Comparison of ENCODE assay signal across 23 cellular contexts in genomic region chr18:32804126-32804888, GRCh38. TPM values are rescaled to one million over a fixed set of nuclear protein-coding genes. Genes with fewer than 3 reads are reported as not detected.
DNase-seq lines count a peak whose midpoint lies in the region; ATAC-seq and TF ChIP-seq lines count a peak whose summit lies in the region.
"Had no signal": no experiment of that assay in that cellular context is flagged by ENCODE, and none has a peak within 500 bp of the region (broad histone marks: within the 10 kb centered on the region; RNA-seq: fewer than 3 reads in every experiment).

No MANE protein-coding gene starts in this region.

- H2BK5ac ChIP-seq in mesendoderm (ENCODE audit: low read length) = no peak overlapping the region

- no peak overlapping the region for H4K5ac ChIP-seq in mesendoderm (ENCODE audit: low read length)

- H3K79me1 ChIP-seq in mesendoderm (ENCODE audit: low read length) = no peaks in the 10 kb centered on the region

- H3K27me3 Mint-ChIP-seq in nephron (ENCODE audit: low read depth) = no peaks in the 10 kb centered on the region
- H3K27me3 Mint-ChIP-seq in activated naive CD8-positive, alpha-beta T cell treated with anti-CD3 and anti-CD28 coated beads, Interleukin-2, amount 50 U/mL, for 24 hours = no peaks in the 10 kb centered on the region
- H3K27me3 Mint-ChIP-seq: CD4-positive, alpha-beta memory T cell had no signal

- peak; percentile 69 for DNase-seq in NCI-H69 (lab: John Stamatoyannopoulos, UW)
- no peak for DNase-seq in activated naive CD8-positive, alpha-beta T cell treated with anti-CD3 and anti-CD28 coated beads, Interleukin-2, amount 50 U/mL, for 24 hours
- no peak for DNase-seq in 8988T
- no peak for DNase-seq in HEK293T (ENCODE audit: extremely low spot score)
- no peak for DNase-seq in mesendoderm
- DNase-seq: activated naive CD4-positive, alpha-beta T cell treated with anti-CD3 and anti-CD28 coated beads, Interleukin-2, amount 50 U/mL, for 16 hours; aorta; CD4-positive, alpha-beta memory T cell; central memory CD4-positive, alpha-beta T cell; dorsolateral prefrontal cortex; foreskin fibroblast; Kasumi-1; kidney; NCI-H1048; NCI-H2081; sigmoid colon had no signal

- H3K36me3 Mint-ChIP-seq in nephron (ENCODE audit: low read depth) = no peaks in the 10 kb centered on the region
- no peaks in the 10 kb centered on the region for H3K36me3 Mint-ChIP-seq in activated naive CD8-positive, alpha-beta T cell treated with anti-CD3 and anti-CD28 coated beads, Interleukin-2, amount 50 U/mL, for 24 hours (ENCODE audit: low read depth)
- H3K36me3 Mint-ChIP-seq: CD4-positive, alpha-beta memory T cell; stimulated activated effector memory CD8-positive, alpha-beta T cell treated with anti-CD3 and anti-CD28 coated beads, Interleukin-12 subunit alpha, Interleukin-12 subunit beta, amount 100 ng/mL, for 72 hours had no signal

- H3K9ac ChIP-seq in BLaER1 treated with 17β-estradiol and CSF1 and Interleukin-3, amounts not matched to agents 10 nM and 100 nM = no peak overlapping the region
- H3K9ac ChIP-seq in mesendoderm (ENCODE audit: low read length) = no peak overlapping the region

- no peaks in the 10 kb centered on the region for H3K79me2 ChIP-seq in mesendoderm (ENCODE audit: control insufficient read depth, insufficient read depth, low read length)

- POLR2A ChIA-PET in HEK293T (lab: Yijun Ruan, JAX) = no interaction called here

- WGBS in mesendoderm (ENCODE audit: extremely low coverage, insufficient coverage, low lambda C conversion rate) = no CpG with 5 or more reads among the region's 6 CpGs

- TF ChIP-seq CTCF in nephron (IDR thresholded peaks at IDR 0.05; ENCODE audit: unreplicated experiment in 3 of 3) = no peak

- peaks cover 2% of the 10 kb centered on the region for H3K9me3 Mint-ChIP-seq in nephron
- peaks cover 2% of the 10 kb centered on the region for H3K9me3 Mint-ChIP-seq in activated naive CD8-positive, alpha-beta T cell treated with anti-CD3 and anti-CD28 coated beads, Interleukin-2, amount 50 U/mL, for 24 hours

- H3K4me2 ChIP-seq in BLaER1 treated with 17β-estradiol and CSF1 and Interleukin-3, amounts not matched to agents 10 nM and 100 nM = peak overlapping the region in 8 of 11 experiments; percentile 51 to 75 (median 71); a peak in 16 of 22 replicates
- H3K4me2 ChIP-seq in mesendoderm (ENCODE audit: low read length) = no peak overlapping the region

- H4K20me1 ChIP-seq in BLaER1 treated with 17β-estradiol and CSF1 and Interleukin-3, amounts not matched to agents 10 nM and 100 nM = no peaks in the 10 kb centered on the region

- no peaks in the 10 kb centered on the region for H3K36me3 ChIP-seq in BLaER1 treated with 17β-estradiol and CSF1 and Interleukin-3, amounts not matched to agents 10 nM and 100 nM
- H3K36me3 ChIP-seq in mesendoderm (ENCODE audit: control insufficient read depth, insufficient read depth, low read length) = no peaks in the 10 kb centered on the region
- H3K36me3 ChIP-seq: sigmoid colon, thoracic aorta had no signal

- H3K9me3 ChIP-seq in BLaER1 treated with 17β-estradiol and CSF1 and Interleukin-3, amounts not matched to agents 10 nM and 100 nM (replicated peaks in 1 of 11) = peaks cover 0 to 6% (median 0%) of the 10 kb centered on the region in 11 experiments; a peak in 6 of 22 replicates
- H3K9me3 ChIP-seq: sigmoid colon, thoracic aorta had no signal

- H3K4me3 ChIP-seq in BLaER1 treated with 17β-estradiol and CSF1 and Interleukin-3, amounts not matched to agents 10 nM and 100 nM = no peak overlapping the region
- H3K4me3 ChIP-seq in mesendoderm (ENCODE audit: low read length) = no peak overlapping the region
- H3K4me3 ChIP-seq: dorsolateral prefrontal cortex, lung, sigmoid colon, thoracic aorta had no signal

- H4K8ac ChIP-seq in mesendoderm (ENCODE audit: low read depth, low read length) = no peak overlapping the region

- H3K18ac ChIP-seq in mesendoderm (ENCODE audit: low read length) = no peak overlapping the region

- H3K4me1 Mint-ChIP-seq in nephron = peaks cover 16% of the 10 kb centered on the region
- peaks cover 12% of the 10 kb centered on the region for H3K4me1 Mint-ChIP-seq in activated naive CD8-positive, alpha-beta T cell treated with anti-CD3 and anti-CD28 coated beads, Interleukin-2, amount 50 U/mL, for 24 hours
- H3K4me1 Mint-ChIP-seq: CD4-positive, alpha-beta memory T cell; stimulated activated effector memory CD8-positive, alpha-beta T cell treated with anti-CD3 and anti-CD28 coated beads, Interleukin-12 subunit alpha, Interleukin-12 subunit beta, amount 100 ng/mL, for 72 hours had no signal

- peak overlapping the region; percentile 96 to 99 (median 98) for H3K27ac Mint-ChIP-seq in nephron
- H3K27ac Mint-ChIP-seq in activated naive CD8-positive, alpha-beta T cell treated with anti-CD3 and anti-CD28 coated beads, Interleukin-2, amount 50 U/mL, for 24 hours = no peak overlapping the region
- H3K27ac Mint-ChIP-seq: CD4-positive, alpha-beta memory T cell; stimulated activated effector memory CD8-positive, alpha-beta T cell treated with anti-CD3 and anti-CD28 coated beads, Interleukin-12 subunit alpha, Interleukin-12 subunit beta, amount 100 ng/mL, for 72 hours had no signal

- H3K4ac ChIP-seq in mesendoderm (ENCODE audit: low read depth, low read length) = no peak overlapping the region

- no peak overlapping the region for H3K56ac ChIP-seq in mesendoderm (ENCODE audit: low read length)

- H3K4me3 Mint-ChIP-seq in nephron = no peak overlapping the region
- H3K4me3 Mint-ChIP-seq in activated naive CD8-positive, alpha-beta T cell treated with anti-CD3 and anti-CD28 coated beads, Interleukin-2, amount 50 U/mL, for 24 hours = no peak overlapping the region
- H3K4me3 Mint-ChIP-seq: CD4-positive, alpha-beta memory T cell; stimulated activated effector memory CD8-positive, alpha-beta T cell treated with anti-CD3 and anti-CD28 coated beads, Interleukin-12 subunit alpha, Interleukin-12 subunit beta, amount 100 ng/mL, for 72 hours had no signal

- peaks cover 0 to 20% (median 0%) of the 10 kb centered on the region in 11 experiments; a peak in 2 of 22 replicates for H3K27me3 ChIP-seq in BLaER1 treated with 17β-estradiol and CSF1 and Interleukin-3, amounts not matched to agents 10 nM and 100 nM
- H3K27me3 ChIP-seq in mesendoderm (ENCODE audit: insufficient read depth, low read length, poor library complexity) = no peaks in the 10 kb centered on the region
- H3K27me3 ChIP-seq: sigmoid colon had no signal

- no peak overlapping the region for H2BK15ac ChIP-seq in mesendoderm (replicated peaks; ENCODE audit: low read depth)

- no peak overlapping the region for H2AK5ac ChIP-seq in mesendoderm (ENCODE audit: low read length)

- no peak overlapping the region; a peak in 2 of 22 replicates for H3K27ac ChIP-seq in BLaER1 treated with 17β-estradiol and CSF1 and Interleukin-3, amounts not matched to agents 10 nM and 100 nM
- no peak overlapping the region for H3K27ac ChIP-seq in mesendoderm (ENCODE audit: low read depth, low read length)
- H3K27ac ChIP-seq: dorsolateral prefrontal cortex, sigmoid colon, thoracic aorta had no signal

- peaks cover 12 to 47% (median 37%) of the 10 kb centered on the region in 10 experiments; a peak in 19 of 20 replicates for H3K4me1 ChIP-seq in BLaER1 treated with 17β-estradiol and CSF1 and Interleukin-3, amounts not matched to agents 10 nM and 100 nM
- no peaks in the 10 kb centered on the region for H3K4me1 ChIP-seq in mesendoderm (ENCODE audit: control insufficient read depth, low read depth, low read length)
- H3K4me1 ChIP-seq: sigmoid colon had no signal

- no peak overlapping the region for H3K23ac ChIP-seq in mesendoderm (ENCODE audit: low read length)

- CTCF ChIA-PET in HEK293T (lab: Yijun Ruan, JAX) = no interaction called here

- peak; percentile 38 for ATAC-seq in GM18907 (IDR thresholded peaks at IDR 0.05; ENCODE audit: unreplicated experiment)
- no peak for ATAC-seq in activated naive CD8-positive, alpha-beta T cell treated with anti-CD3 and anti-CD28 coated beads, Interleukin-2, amount 50 U/mL, for 24 hours
- ATAC-seq: Right ventricle myocardium inferior; stimulated activated effector memory CD8-positive, alpha-beta T cell treated with anti-CD3 and anti-CD28 coated beads, Interleukin-12 subunit alpha, Interleukin-12 subunit beta, amount 100 ng/mL, for 72 hours had no signal

- no peak overlapping the region for H2BK120ac ChIP-seq in mesendoderm (ENCODE audit: low read depth, low read length)

TF ChIP-seq in HEK293T, 16 proteins besides CTCF, POLR2A, EP300 and RAD21:
- TF ChIP-seq ELF4 (IDR thresholded peaks at IDR 0.05) (no peak), SP1 (IDR thresholded peaks at IDR 0.05) (no peak), L3MBTL2 (conservative IDR thresholded peaks at IDR 0.05) (no peak), FOXM1 (IDR thresholded peaks at IDR 0.05; ENCODE audit: borderline replicate concordance) (no peak), SUZ12 (IDR thresholded peaks at IDR 0.05) (no peak), LEF1 (IDR thresholded peaks at IDR 0.05; ENCODE audit: borderline replicate concordance) (no peak), TARDBP (IDR thresholded peaks at IDR 0.05) (no peak), FOXA1 (IDR thresholded peaks at IDR 0.05) (no peak), NFRKB (IDR thresholded peaks at IDR 0.05) (no peak), ARNT (IDR thresholded peaks at IDR 0.05) (no peak)

RNA-seq across cellular contexts. Expression of gene KLHL14, which starts 31.5 kb away (rescaled TPM):
- 0.48 TPM for polyA plus RNA-seq in mesendoderm (2013, experiment 1 of 2)
- polyA plus RNA-seq in mesendoderm (2013, experiment 2 of 2) = 0.50 TPM
- polyA plus RNA-seq: aorta had no signal
